ENCODE assay signal across 8 cellular contexts in the genomic region with DNA sequence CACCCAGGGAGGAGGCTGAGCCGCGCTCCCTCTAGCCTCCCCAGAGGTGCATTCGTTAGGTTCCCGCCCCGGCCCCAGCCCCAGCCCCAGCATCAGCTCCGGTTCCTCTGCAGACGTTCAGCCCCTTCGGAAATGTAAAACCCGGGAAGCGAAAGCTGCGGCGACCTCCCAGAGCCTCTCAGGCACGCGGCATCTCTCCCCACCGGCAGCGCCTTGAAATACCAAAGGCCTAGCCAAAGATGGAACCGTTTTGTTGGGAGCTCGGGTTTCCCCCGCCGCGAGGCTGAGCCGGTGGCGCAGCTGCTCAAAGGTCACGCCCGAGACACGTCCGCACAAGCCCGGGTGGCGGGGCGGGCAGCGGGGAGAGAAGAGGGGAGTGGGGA.
A peak's percentile ranks its signal among the peaks of the same experiment; 100 is the strongest.
DNase-seq lines count a peak whose midpoint lies in the region; ATAC-seq and TF ChIP-seq lines count a peak whose summit lies in the region.

No MANE protein-coding gene starts in this region.

- H3K9me2 ChIP-seq in neural cell (ENCODE audit: insufficient read depth, low read length), result no peaks in the 10 kb centered on the region

- H3K4me1 ChIP-seq in fibroblast of lung (ENCODE audit: control insufficient read depth, extremely low read depth, insufficient read depth, low read length), result no peaks in the 10 kb centered on the region
- H3K4me1 ChIP-seq in urinary bladder (ENCODE audit: insufficient read depth), result no peaks in the 10 kb centered on the region

- TF ChIP-seq RAD21 in neural cell (conservative IDR thresholded peaks at IDR 0.05), result no peak

- H2AFZ ChIP-seq in fibroblast of lung (ENCODE audit: low read length), result no peak overlapping the region
- H2AFZ ChIP-seq in neural cell (ENCODE audit: low read depth, low read length), result no peak overlapping the region

- TF ChIP-seq EP300 in neural cell (conservative IDR thresholded peaks at IDR 0.05; ENCODE audit: poor library complexity, severe bottlenecking), result no peak

- DNase-seq in AG20443 (ENCODE audit: low spot score) (peak; percentile 79), NCI-H1092 (lab: John Stamatoyannopoulos, UW) (peak; percentile 47), fibroblast of lung (ENCODE audit: low read depth in 2 of 2) (peak; percentile 36 to 74), T1000 (lab: John Stamatoyannopoulos, UW) (no peak)
- peak; percentile 22 for DNase-seq in activated CD4-positive, alpha-beta T cell treated with anti-CD3 and anti-CD28 coated beads, Interleukin-2, amount 10 ng/mL, durations not matched to agents 7 days and 5 days

- H3K27me3 ChIP-seq in fibroblast of lung (ENCODE audit: control insufficient read depth, insufficient read depth, low read length), result no peaks in the 10 kb centered on the region
- peaks cover 3% of the 10 kb centered on the region for H3K27me3 ChIP-seq in neural cell (ENCODE audit: insufficient read depth, low read depth, low read length)

- no peak overlapping the region for H3K27ac ChIP-seq in fibroblast of lung (ENCODE audit: insufficient read depth, low read length)
- no peak overlapping the region for H3K27ac ChIP-seq in neural cell (ENCODE audit: low read length)
- no peak overlapping the region for H3K27ac ChIP-seq in urinary bladder (ENCODE audit: low read depth)

- peak; percentile 67 for ATAC-seq in GM19035 (IDR thresholded peaks at IDR 0.05; ENCODE audit: unreplicated experiment)

- POLR2A ChIA-PET in activated CD4-positive, alpha-beta T cell treated with anti-CD3 and anti-CD28 coated beads, Interleukin-2, amount 10 ng/mL, durations not matched to agents 7 days and 5 days (lab: Charles Lee), result no interaction called here

- H3K9me3 Mint-ChIP-seq in activated CD4-positive, alpha-beta T cell treated with anti-CD3 and anti-CD28 coated beads, Interleukin-2, amount 10 ng/mL, durations not matched to agents 7 days and 5 days, result peaks cover 2% of the 10 kb centered on the region

- CTCF ChIA-PET in activated CD4-positive, alpha-beta T cell treated with anti-CD3 and anti-CD28 coated beads, Interleukin-2, amount 10 ng/mL, durations not matched to agents 7 days and 5 days (lab: Charles Lee), result no interaction called here

- H3K79me2 ChIP-seq in fibroblast of lung (ENCODE audit: control insufficient read depth, insufficient read depth, low read length) (no peaks in the 10 kb centered on the region), neural cell (replicated peaks; ENCODE audit: insufficient read depth, low read length) (no peaks in the 10 kb centered on the region)

- WGBS in urinary bladder, result 4% methylated on average over 31 of the region's 31 CpGs

- no peaks in the 10 kb centered on the region for H3K36me3 Mint-ChIP-seq in activated CD4-positive, alpha-beta T cell treated with anti-CD3 and anti-CD28 coated beads, Interleukin-2, amount 10 ng/mL, durations not matched to agents 7 days and 5 days (ENCODE audit: low read depth)

- H4K20me1 ChIP-seq in fibroblast of lung (ENCODE audit: control insufficient read depth, extremely low read depth, insufficient read depth, low read length) (no peaks in the 10 kb centered on the region), neural cell (ENCODE audit: insufficient read depth) (no peaks in the 10 kb centered on the region)

- no peak overlapping the region for H3K4me3 ChIP-seq in fibroblast of lung (replicated peaks in 1 of 4; ENCODE audit: control extremely low read depth in 1 of 4, insufficient read depth in 1 of 4, low read depth in 3 of 4, low read length in 4 of 4)
- H3K4me3 ChIP-seq in neural cell (ENCODE audit: low read length), result peak overlapping the region; percentile 49
- H3K4me3 ChIP-seq in urinary bladder (ENCODE audit: low read depth, low read length), result peak overlapping the region; percentile 14

- no peak overlapping the region for H3K9ac ChIP-seq in fibroblast of lung (ENCODE audit: insufficient read depth, low read length)
- H3K9ac ChIP-seq in neural cell (ENCODE audit: low read length), result no peak overlapping the region

- peaks cover 13% of the 10 kb centered on the region for H3K4me1 Mint-ChIP-seq in activated CD4-positive, alpha-beta T cell treated with anti-CD3 and anti-CD28 coated beads, Interleukin-2, amount 10 ng/mL, durations not matched to agents 7 days and 5 days

- H3K36me3 ChIP-seq in fibroblast of lung (ENCODE audit: control insufficient read depth, insufficient read depth, low read length) (no peaks in the 10 kb centered on the region), neural cell (ENCODE audit: insufficient read depth, low read length) (no peaks in the 10 kb centered on the region), urinary bladder (ENCODE audit: insufficient read depth) (no peaks in the 10 kb centered on the region)

- no peaks in the 10 kb centered on the region for H3F3A ChIP-seq in neural cell (ENCODE audit: insufficient read depth, low read length, poor library complexity, severe bottlenecking)

- H3K9me3 ChIP-seq in fibroblast of lung (ENCODE audit: control insufficient read depth, insufficient read depth, low read depth, low read length) (no peaks in the 10 kb centered on the region), neural cell (ENCODE audit: low read length) (no peaks in the 10 kb centered on the region)

- H3K27ac Mint-ChIP-seq in activated CD4-positive, alpha-beta T cell treated with anti-CD3 and anti-CD28 coated beads, Interleukin-2, amount 10 ng/mL, durations not matched to agents 7 days and 5 days, result peak overlapping the region; percentile 25

- H3K4me3 Mint-ChIP-seq in activated CD4-positive, alpha-beta T cell treated with anti-CD3 and anti-CD28 coated beads, Interleukin-2, amount 10 ng/mL, durations not matched to agents 7 days and 5 days, result peak overlapping the region; percentile 56

- TF ChIP-seq CTCF in fibroblast of lung (conservative IDR thresholded peaks at IDR 0.05 in 1 of 2, IDR thresholded peaks at IDR 0.05 in 1 of 2; ENCODE audit: low read depth in 1 of 2, low read length in 2 of 2) (no peak), neural cell (IDR thresholded peaks at IDR 0.05; ENCODE audit: poor library complexity, severe bottlenecking) (no peak)

- peaks cover 9% of the 10 kb centered on the region for H3K27me3 Mint-ChIP-seq in activated CD4-positive, alpha-beta T cell treated with anti-CD3 and anti-CD28 coated beads, Interleukin-2, amount 10 ng/mL, durations not matched to agents 7 days and 5 days

- H3K4me2 ChIP-seq in fibroblast of lung (ENCODE audit: extremely low read depth, insufficient read depth, low read length) (no peak overlapping the region), neural cell (ENCODE audit: low read length) (no peak overlapping the region)

TF ChIP-seq in neural cell, 6 proteins besides CTCF, POLR2A, EP300 and RAD21:
- TF ChIP-seq MXI1 (conservative IDR thresholded peaks at IDR 0.05; ENCODE audit: poor library complexity, severe bottlenecking), result no peak
- TF ChIP-seq EZH2 (IDR thresholded peaks at IDR 0.05; ENCODE audit: borderline replicate concordance, insufficient read depth, low read length, poor library complexity, severe bottlenecking), result no peak
- no peak for TF ChIP-seq TAF1 (IDR thresholded peaks at IDR 0.05; ENCODE audit: low read depth)
- TF ChIP-seq REST (IDR thresholded peaks at IDR 0.05; ENCODE audit: borderline replicate concordance), result no peak
- no peak for TF ChIP-seq SMC3 (conservative IDR thresholded peaks at IDR 0.05; ENCODE audit: poor library complexity)
- no peak for TF ChIP-seq POLR2AphosphoS5 (IDR thresholded peaks at IDR 0.05)

Comparison
In these comparisons a context has a peak if more than half of its experiments do, and no peak if none do; other contexts are left out.
1. H3K4me3 ChIP-seq: peak in neural cell (single experiment) and urinary bladder (single experiment); none in fibroblast of lung (0 of 4).